ENCODE assay signal across 20 cellular contexts in genomic region chr2:15363142-15363541, GRCh38.
A peak's percentile ranks its signal among the peaks of the same experiment; 100 is the strongest.
DNase-seq lines count a peak whose midpoint lies in the region; ATAC-seq and TF ChIP-seq lines count a peak whose summit lies in the region.
"Had no signal": no experiment of that assay in that cellular context is flagged by ENCODE, and none has a peak within 500 bp of the region (broad histone marks: within the 10 kb centered on the region; RNA-seq: fewer than 3 reads in every experiment).

No MANE protein-coding gene starts in this region.

- peak; percentile 12 for DNase-seq in Daoy (ENCODE audit: low read depth)
- DNase-seq in epithelial cell of prostate (ENCODE audit: low read depth, low spot score), result peak; percentile 16
- DNase-seq in non-pigmented ciliary epithelial cell (ENCODE audit: low read depth), result peak; percentile 47
- no peak for DNase-seq in H4 (ENCODE audit: low spot score)
- no peak for DNase-seq in NCI-H187 (lab: John Stamatoyannopoulos, UW)
- DNase-seq: activated CD8-positive, alpha-beta T cell treated with anti-CD3 and anti-CD28 coated beads, Interleukin-2, amount 10 ng/mL, durations not matched to agents 7 days and 5 days; adrenal gland; dermis blood vessel endothelial cell; DMS153; left ventricle myocardium superior; NCI-H2029; NCI-H526; stimulated activated naive CD8-positive, alpha-beta T cell treated with anti-CD3 and anti-CD28 coated beads, Interleukin-15, amount 100 ng/mL, for 72 hours had no signal

- no peak overlapping the region for H2AFZ ChIP-seq in OCI-LY3 (ENCODE audit: low read depth, low read length)
- H2AFZ ChIP-seq: GM23338 had no signal

- H3K4me1 ChIP-seq in OCI-LY3 (ENCODE audit: low read length), result peaks cover 14% of the 10 kb centered on the region
- H3K4me1 ChIP-seq: esophagus muscularis mucosa, vagina had no signal

- ATAC-seq in GM21723 (IDR thresholded peaks at IDR 0.05; ENCODE audit: unreplicated experiment), result no peak
- ATAC-seq in GM18873 (IDR thresholded peaks at IDR 0.05; ENCODE audit: low FRiP score, unreplicated experiment), result no peak
- ATAC-seq: activated CD8-positive, alpha-beta T cell treated with anti-CD3 and anti-CD28 coated beads, Interleukin-2, amount 10 ng/mL, durations not matched to agents 7 days and 5 days; GM23338; left ventricle myocardium superior; Panc1; stimulated activated naive CD8-positive, alpha-beta T cell treated with anti-CD3 and anti-CD28 coated beads, Interleukin-15, amount 100 ng/mL, for 72 hours had no signal

- peak overlapping the region; percentile 13 for H3K4me2 ChIP-seq in OCI-LY3 (ENCODE audit: low read length)
- H3K4me2 ChIP-seq: GM23338 had no signal

- H3K27me3 ChIP-seq in OCI-LY3 (ENCODE audit: low read depth, low read length), result no peaks in the 10 kb centered on the region
- H3K27me3 ChIP-seq: adrenal gland, esophagus muscularis mucosa, vagina had no signal

- no peak overlapping the region for H3K4me3 ChIP-seq in OCI-LY3 (ENCODE audit: low read length)
- H3K4me3 ChIP-seq: adrenal gland, esophagus muscularis mucosa, GM23338, vagina had no signal

- peaks cover 8% of the 10 kb centered on the region for H3K36me3 ChIP-seq in OCI-LY3 (replicated peaks; ENCODE audit: low read depth, low read length)
- H3K36me3 ChIP-seq: adrenal gland had no signal

- no peaks in the 10 kb centered on the region for H3K79me2 ChIP-seq in OCI-LY3 (ENCODE audit: low read length)

- no peak for TF ChIP-seq CTCF in OCI-LY3 (IDR thresholded peaks at IDR 0.05; ENCODE audit: low read depth, low read length)

- H3K9me3 ChIP-seq in OCI-LY3 (ENCODE audit: insufficient read depth, low read length), result no peaks in the 10 kb centered on the region
- H3K9me3 ChIP-seq: adrenal gland, esophagus muscularis mucosa, vagina had no signal

- H4K20me1 ChIP-seq in OCI-LY3 (ENCODE audit: insufficient read depth, low read length), result no peaks in the 10 kb centered on the region

- H3K9ac ChIP-seq in OCI-LY3 (ENCODE audit: low read length), result no peak overlapping the region

- H3K27ac ChIP-seq in OCI-LY3 (ENCODE audit: low read length), result no peak overlapping the region
- peak overlapping the region; percentile 65 for H3K27ac ChIP-seq in epithelial cell of prostate
- H3K27ac ChIP-seq: adrenal gland, esophagus muscularis mucosa, vagina had no signal

Comparison
In these comparisons a context has a peak if more than half of its experiments do, and no peak if none do; other contexts are left out.
1. DNase-seq: peak in Daoy (single experiment), epithelial cell of prostate (single experiment) and non-pigmented ciliary epithelial cell (single experiment); none in H4 (single experiment) and NCI-H187 (0 of 2).